1 cellular context compared by ENCODE assay signal in genomic region chr2:69918391-69918790, GRCh38.
TF ChIP-seq lines count a peak whose summit lies in the region.

No MANE protein-coding gene starts in this region.

TF ChIP-seq in SK-N-SH, 30 proteins besides CTCF, POLR2A, EP300 and RAD21 (continued from another document):
- TF ChIP-seq REST (IDR thresholded peaks at IDR 0.05; ENCODE audit: low read depth, low read length), result no peak
- no peak for TF ChIP-seq GATA2 (CRISPR knock-in tag; IDR thresholded peaks at IDR 0.05)
- TF ChIP-seq FOXJ3 (CRISPR knock-in tag; IDR thresholded peaks at IDR 0.05), result no peak
- TF ChIP-seq JUND (IDR thresholded peaks at IDR 0.05), result no peak
- TF ChIP-seq RFX5 (IDR thresholded peaks at IDR 0.05; ENCODE audit: low read length), result no peak
- TF ChIP-seq USF2 (IDR thresholded peaks at IDR 0.05; ENCODE audit: borderline replicate concordance, low read depth, low read length), result no peak
- TF ChIP-seq POLR2AphosphoS5 (IDR thresholded peaks at IDR 0.05; ENCODE audit: low read depth, low read length), result no peak
- no peak for TF ChIP-seq PBX3 (IDR thresholded peaks at IDR 0.05)
- no peak for TF ChIP-seq TAF1 (IDR thresholded peaks at IDR 0.05; ENCODE audit: borderline replicate concordance, low read depth, low read length)
- TF ChIP-seq TCF12 (IDR thresholded peaks at IDR 0.05), result no peak
- TF ChIP-seq MEF2A (IDR thresholded peaks at IDR 0.05; ENCODE audit: borderline replicate concordance, low read depth), result no peak
- no peak for TF ChIP-seq FOSL2 (IDR thresholded peaks at IDR 0.05; ENCODE audit: borderline replicate concordance, low read depth)
- TF ChIP-seq ELF1 (IDR thresholded peaks at IDR 0.05), result no peak
- TF ChIP-seq TEAD4 (IDR thresholded peaks at IDR 0.05; ENCODE audit: borderline replicate concordance, insufficient read depth), result no peak
- TF ChIP-seq CHD2 (IDR thresholded peaks at IDR 0.05; ENCODE audit: low read length, partially characterized antibody), result no peak
- TF ChIP-seq YY1 (IDR thresholded peaks at IDR 0.05; ENCODE audit: low read depth), result no peak
